ENCODE assay signal across 1 cellular context in the genomic region with DNA sequence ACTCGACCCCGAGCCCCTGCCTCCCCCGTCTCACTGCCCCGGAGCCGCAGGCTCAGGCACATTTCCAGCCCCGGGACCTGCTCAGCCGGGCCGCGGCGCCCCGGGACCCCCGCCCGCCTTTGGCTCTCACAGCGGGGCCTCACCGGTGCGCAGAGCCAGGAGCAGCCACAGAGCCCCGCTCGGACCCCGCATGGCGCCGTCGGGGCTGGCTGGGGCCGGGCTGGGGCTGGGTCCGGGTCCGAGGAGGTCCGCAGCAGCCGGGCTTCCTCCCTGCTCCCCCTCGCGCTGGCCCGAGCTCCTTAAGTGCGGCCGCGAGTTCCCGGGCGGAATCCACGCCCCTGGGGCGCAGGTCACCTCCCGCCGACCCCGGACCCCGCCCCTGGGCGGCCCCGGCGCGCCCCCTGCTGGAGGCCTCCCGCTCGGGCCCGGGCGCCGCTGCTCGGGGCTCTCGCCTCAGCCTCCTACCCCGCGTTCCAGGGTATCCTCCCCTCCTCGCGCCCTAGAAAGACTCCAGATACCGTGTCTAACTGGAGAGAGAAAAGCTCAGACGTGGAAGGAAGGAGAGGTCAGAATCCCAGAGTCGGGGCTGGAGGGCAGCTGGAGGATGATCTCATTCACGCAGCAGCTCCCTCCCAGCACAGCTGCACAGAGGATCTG.
TF ChIP-seq lines count a peak whose summit lies in the region.

TSS of gene MELTF (minus strand) at position 307 of the 657 bp plus-strand sequence. CDS start at position 192, 115 bp downstream.

TF ChIP-seq in K562, 482 proteins besides CTCF, POLR2A, EP300 and RAD21 (continued from another document and continues in another):
- no peak for TF ChIP-seq HLTF (IDR thresholded peaks at IDR 0.05)
- TF ChIP-seq ATF1 (CRISPR knock-in tag; IDR thresholded peaks at IDR 0.05), result no peak
- TF ChIP-seq ATF1 (tag; IDR thresholded peaks at IDR 0.05), result peak; percentile 20; the same call in 1 of the 2 replicates
- no peak for TF ChIP-seq CEBPB (tag; IDR thresholded peaks at IDR 0.05)
- no peak for TF ChIP-seq NCOA1 (IDR thresholded peaks at IDR 0.05; ENCODE audit: low read depth)
- TF ChIP-seq DNMT1 (IDR thresholded peaks at IDR 0.05), result no peak
- TF ChIP-seq TAF7 (tag; IDR thresholded peaks at IDR 0.05), result no peak
- TF ChIP-seq TAL1 (IDR thresholded peaks at IDR 0.05), result no peak
- TF ChIP-seq SETDB1 (IDR thresholded peaks at IDR 0.05; ENCODE audit: low read length), result no peak
- TF ChIP-seq KLF16 (IDR thresholded peaks at IDR 0.05), result no peak
- TF ChIP-seq SMAD2 (IDR thresholded peaks at IDR 0.05; ENCODE audit: low read depth, low read length), result no peak
- TF ChIP-seq, protein P1, sequence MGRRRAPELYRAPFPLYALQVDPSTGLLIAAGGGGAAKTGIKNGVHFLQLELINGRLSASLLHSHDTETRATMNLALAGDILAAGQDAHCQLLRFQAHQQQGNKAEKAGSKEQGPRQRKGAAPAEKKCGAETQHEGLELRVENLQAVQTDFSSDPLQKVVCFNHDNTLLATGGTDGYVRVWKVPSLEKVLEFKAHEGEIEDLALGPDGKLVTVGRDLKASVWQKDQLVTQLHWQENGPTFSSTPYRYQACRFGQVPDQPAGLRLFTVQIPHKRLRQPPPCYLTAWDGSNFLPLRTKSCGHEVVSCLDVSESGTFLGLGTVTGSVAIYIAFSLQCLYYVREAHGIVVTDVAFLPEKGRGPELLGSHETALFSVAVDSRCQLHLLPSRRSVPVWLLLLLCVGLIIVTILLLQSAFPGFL (CRISPR knock-in tag; IDR thresholded peaks at IDR 0.05), result 0 out of 2 replicates have a peak, but pooled peaks have one; percentile 77
- peak in 2 of 3 experiments; percentile 2 to 58 for TF ChIP-seq YY1 (IDR thresholded peaks at IDR 0.05; ENCODE audit: borderline replicate concordance in 1 of 3, control insufficient read depth in 1 of 3, extremely low read depth in 1 of 3, insufficient read depth in 3 of 3, insufficient read length in 1 of 3, insufficient replicate concordance in 2 of 3, low read depth in 1 of 3, low read length in 2 of 3)
- no peak for TF ChIP-seq DMBX1 (CRISPR knock-in tag; IDR thresholded peaks at IDR 0.05; ENCODE audit: borderline replicate concordance)
- no peak for TF ChIP-seq ZNF778 (CRISPR knock-in tag; IDR thresholded peaks at IDR 0.05)
- no peak for TF ChIP-seq YBX1 (IDR thresholded peaks at IDR 0.05)
- TF ChIP-seq ZNF407 (IDR thresholded peaks at IDR 0.05; ENCODE audit: low read depth), result no peak
- no peak for TF ChIP-seq ZFPM2 (CRISPR knock-in tag; IDR thresholded peaks at IDR 0.05)
- no peak for TF ChIP-seq NR0B1 (IDR thresholded peaks at IDR 0.05; ENCODE audit: partially characterized antibody)
- no peak for TF ChIP-seq SRSF7 (optimal IDR thresholded peaks at IDR 0.05; ENCODE audit: low read depth, low read length)
- TF ChIP-seq EWSR1 (IDR thresholded peaks at IDR 0.05; ENCODE audit: borderline replicate concordance, low read depth, partially characterized antibody), result no peak
- TF ChIP-seq CBX2 (IDR thresholded peaks at IDR 0.05; ENCODE audit: insufficient read depth, low read length, poor library complexity, severe bottlenecking), result no peak
- TF ChIP-seq ZNF445 (CRISPR knock-in tag; IDR thresholded peaks at IDR 0.05; ENCODE audit: low read depth), result no peak
- peak; percentile 51 to 81; a peak in 3 of 4 replicates for TF ChIP-seq MAZ (CRISPR knock-in tag; conservative IDR thresholded peaks at IDR 0.05 in 1 of 2, IDR thresholded peaks at IDR 0.05 in 1 of 2)
- TF ChIP-seq SREBF1 (IDR thresholded peaks at IDR 0.05; ENCODE audit: borderline replicate concordance, low read depth, low read length), result no peak
- no peak for TF ChIP-seq CGGBP1 (CRISPR knock-in tag; IDR thresholded peaks at IDR 0.05)
- no peak for TF ChIP-seq ARID1B (IDR thresholded peaks at IDR 0.05)
- TF ChIP-seq SMAD4 (CRISPR knock-in tag; conservative IDR thresholded peaks at IDR 0.05), result peak; percentile 17; the same call in 1 of the 2 replicates
- TF ChIP-seq CC2D1A (IDR thresholded peaks at IDR 0.05), result no peak; the same call in 1 of the 2 replicates
- TF ChIP-seq ZNF324 (CRISPR knock-in tag; IDR thresholded peaks at IDR 0.05), result no peak
- TF ChIP-seq KDM2B (CRISPR knock-in tag; IDR thresholded peaks at IDR 0.05), result peak; percentile 6; the same call in 1 of the 2 replicates
- no peak for TF ChIP-seq ZNF133 (CRISPR knock-in tag; IDR thresholded peaks at IDR 0.05)
- TF ChIP-seq POLR2AphosphoS2 (IDR thresholded peaks at IDR 0.05; ENCODE audit: low read length), result no peak
- TF ChIP-seq, protein P2, sequence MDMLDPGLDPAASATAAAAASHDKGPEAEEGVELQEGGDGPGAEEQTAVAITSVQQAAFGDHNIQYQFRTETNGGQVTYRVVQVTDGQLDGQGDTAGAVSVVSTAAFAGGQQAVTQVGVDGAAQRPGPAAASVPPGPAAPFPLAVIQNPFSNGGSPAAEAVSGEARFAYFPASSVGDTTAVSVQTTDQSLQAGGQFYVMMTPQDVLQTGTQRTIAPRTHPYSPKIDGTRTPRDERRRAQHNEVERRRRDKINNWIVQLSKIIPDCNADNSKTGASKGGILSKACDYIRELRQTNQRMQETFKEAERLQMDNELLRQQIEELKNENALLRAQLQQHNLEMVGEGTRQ (CRISPR knock-in tag; IDR thresholded peaks at IDR 0.05), result no peak
- no peak for TF ChIP-seq NR2F6 (CRISPR knock-in tag; IDR thresholded peaks at IDR 0.05)
- no peak for TF ChIP-seq MIER1 (IDR thresholded peaks at IDR 0.05; ENCODE audit: low read depth)
- TF ChIP-seq, protein P3, sequence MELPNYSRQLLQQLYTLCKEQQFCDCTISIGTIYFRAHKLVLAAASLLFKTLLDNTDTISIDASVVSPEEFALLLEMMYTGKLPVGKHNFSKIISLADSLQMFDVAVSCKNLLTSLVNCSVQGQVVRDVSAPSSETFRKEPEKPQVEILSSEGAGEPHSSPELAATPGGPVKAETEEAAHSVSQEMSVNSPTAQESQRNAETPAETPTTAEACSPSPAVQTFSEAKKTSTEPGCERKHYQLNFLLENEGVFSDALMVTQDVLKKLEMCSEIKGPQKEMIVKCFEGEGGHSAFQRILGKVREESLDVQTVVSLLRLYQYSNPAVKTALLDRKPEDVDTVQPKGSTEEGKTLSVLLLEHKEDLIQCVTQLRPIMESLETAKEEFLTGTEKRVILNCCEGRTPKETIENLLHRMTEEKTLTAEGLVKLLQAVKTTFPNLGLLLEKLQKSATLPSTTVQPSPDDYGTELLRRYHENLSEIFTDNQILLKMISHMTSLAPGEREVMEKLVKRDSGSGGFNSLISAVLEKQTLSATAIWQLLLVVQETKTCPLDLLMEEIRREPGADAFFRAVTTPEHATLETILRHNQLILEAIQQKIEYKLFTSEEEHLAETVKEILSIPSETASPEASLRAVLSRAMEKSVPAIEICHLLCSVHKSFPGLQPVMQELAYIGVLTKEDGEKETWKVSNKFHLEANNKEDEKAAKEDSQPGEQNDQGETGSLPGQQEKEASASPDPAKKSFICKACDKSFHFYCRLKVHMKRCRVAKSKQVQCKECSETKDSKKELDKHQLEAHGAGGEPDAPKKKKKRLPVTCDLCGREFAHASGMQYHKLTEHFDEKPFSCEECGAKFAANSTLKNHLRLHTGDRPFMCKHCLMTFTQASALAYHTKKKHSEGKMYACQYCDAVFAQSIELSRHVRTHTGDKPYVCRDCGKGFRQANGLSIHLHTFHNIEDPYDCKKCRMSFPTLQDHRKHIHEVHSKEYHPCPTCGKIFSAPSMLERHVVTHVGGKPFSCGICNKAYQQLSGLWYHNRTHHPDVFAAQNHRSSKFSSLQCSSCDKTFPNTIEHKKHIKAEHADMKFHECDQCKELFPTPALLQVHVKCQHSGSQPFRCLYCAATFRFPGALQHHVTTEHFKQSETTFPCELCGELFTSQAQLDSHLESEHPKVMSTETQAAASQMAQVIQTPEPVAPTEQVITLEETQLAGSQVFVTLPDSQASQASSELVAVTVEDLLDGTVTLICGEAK (IDR thresholded peaks at IDR 0.05), result peak; percentile 51; the same call in 1 of the 2 replicates
- TF ChIP-seq, protein P3 (CRISPR knock-in tag; IDR thresholded peaks at IDR 0.05), result no peak
- no peak for TF ChIP-seq ZNF77 (CRISPR knock-in tag; IDR thresholded peaks at IDR 0.05)
- TF ChIP-seq KAT7 (CRISPR knock-in tag; IDR thresholded peaks at IDR 0.05; ENCODE audit: borderline replicate concordance), result 0 out of 2 replicates have a peak, but pooled peaks have one; percentile 81
- no peak for TF ChIP-seq RBM39 (optimal IDR thresholded peaks at IDR 0.05; ENCODE audit: low read depth, low read length)
